Comparison of ENCODE assay signal across 22 cellular contexts in the genomic region with DNA sequence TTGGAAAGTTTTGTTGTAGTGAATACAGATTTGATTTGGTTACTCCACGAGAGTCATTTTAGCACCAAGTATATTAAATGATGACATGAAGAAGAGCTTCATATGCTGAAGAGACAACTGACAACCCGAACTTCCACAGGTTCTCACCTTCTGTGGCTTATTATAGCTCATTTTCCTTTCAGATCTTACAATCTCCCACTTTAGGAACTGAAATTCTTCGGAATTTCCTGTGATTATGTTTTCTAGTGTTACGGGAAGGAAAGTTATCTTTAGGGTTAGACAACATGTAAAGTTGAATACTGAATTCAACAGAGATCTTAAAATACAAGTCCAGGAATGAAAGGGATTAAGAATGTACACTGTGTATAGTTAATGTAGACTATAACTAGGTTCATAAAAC.
"Had no signal": no experiment of that assay in that cellular context is flagged by ENCODE, and none has a peak within 500 bp of the region (broad histone marks: within the 10 kb centered on the region; RNA-seq: fewer than 3 reads in every experiment).

No MANE protein-coding gene starts in this region.

- H3K4me1 ChIP-seq: SJSA1 had no signal

- H3K4me3 ChIP-seq: PC-9, Peyer's patch, SJSA1, SK-N-MC had no signal

- H3K36me3 ChIP-seq: Peyer's patch, SJSA1 had no signal

- H3K4me2 ChIP-seq: PC-9 had no signal

- H3K9me3 ChIP-seq: Peyer's patch, SJSA1 had no signal

- H3K27me3 ChIP-seq: Peyer's patch, SJSA1 had no signal

- DNase-seq: Karpas-422; KBM-7; NCI-H1048; NCI-H1105; NCI-H1417 treated with DMSO at 0.1 percent for 48 hours; NCI-H146; NCI-H1694 treated with DMSO at 0.1 percent for 48 hours; NCI-H1930; NCI-H2081; NCI-H2107; NCI-H226; NCI-H446; NCI-H510A; NCI-H524 treated with DMSO at 0.1 percent for 48 hours; NCI-H774; NK-92 treated with Interleukin-12 subunit alpha and Interleukin-12 subunit beta, amount 100 ng/mL, for 24 hours; OCI-M1; PC-9; Peyer's patch; SHP77 treated with DMSO at 0.1 percent for 48 hours had no signal

- H2AFZ ChIP-seq: PC-9 had no signal

- H3K27ac ChIP-seq: PC-9, SJSA1, SK-N-MC had no signal
